Comparison of ENCODE assay signal across 30 cellular contexts in the genomic region with DNA sequence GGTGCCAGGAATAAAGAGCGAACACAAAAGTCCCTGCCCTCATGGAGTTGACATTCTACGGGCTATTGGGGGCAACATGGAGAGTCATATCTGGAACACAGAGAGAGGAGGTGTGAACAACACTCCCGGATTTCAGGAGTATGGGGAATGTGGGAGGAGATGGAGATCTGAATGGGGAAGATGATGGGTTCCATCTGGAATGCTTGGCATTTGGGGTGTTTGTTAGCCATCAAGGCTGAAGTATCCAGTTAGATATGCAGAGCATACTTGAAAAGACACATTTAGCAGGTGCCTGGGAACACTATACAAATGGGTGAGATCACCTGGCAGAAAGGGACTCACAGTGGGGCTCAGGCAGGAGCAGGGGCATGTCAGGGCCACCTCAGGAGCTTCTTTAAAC.
"Had no signal": no experiment of that assay in that cellular context is flagged by ENCODE, and none has a peak within 500 bp of the region (broad histone marks: within the 10 kb centered on the region; RNA-seq: fewer than 3 reads in every experiment).

No MANE protein-coding gene starts in this region.

- H3K4me3 Mint-ChIP-seq: activated CD8-positive, alpha-beta T cell treated with anti-CD3 and anti-CD28 coated beads for 36 hours; activated naive CD8-positive, alpha-beta T cell; activated T-cell treated with anti-CD3 and anti-CD28 coated beads, Interleukin-2, amount 50 U/mL, for 72 hours; central memory CD8-positive, alpha-beta T cell; dendritic cell treated with granulocyte-macrophage colony-stimulating factor and Interleukin-4, amounts not matched to agents 40 ng/mL and 50 ng/mL, for 4 days; natural killer cell; neural progenitor cell; stimulated activated naive B cell treated with anti-CD40 and anti-IgM and Interleukin-4, amounts not matched to agents 10 μg/mL and 1 μg/mL and 100 μg/mL, for 72 hours had no signal

- H3K36me3 ChIP-seq: esophagus squamous epithelium, lower lobe of right lung, neural progenitor cell, right atrium auricular region, stomach, thyroid gland had no signal

- ATAC-seq: activated CD8-positive, alpha-beta T cell treated with anti-CD3 and anti-CD28 coated beads for 36 hours; activated T-cell treated with anti-CD3 and anti-CD28 coated beads, Interleukin-2, amount 50 U/mL, for 72 hours; left lobe of liver; natural killer cell; stimulated activated naive B cell treated with anti-CD40 and anti-IgM and Interleukin-4, amounts not matched to agents 10 μg/mL and 1 μg/mL and 100 μg/mL, for 72 hours had no signal

- H3K4me1 Mint-ChIP-seq: central memory CD8-positive, alpha-beta T cell; natural killer cell; neural progenitor cell; stimulated activated naive B cell treated with anti-CD40 and anti-IgM and Interleukin-4, amounts not matched to agents 10 μg/mL and 1 μg/mL and 100 μg/mL, for 72 hours had no signal

- H3K9me3 ChIP-seq: esophagus squamous epithelium, lower lobe of right lung, right atrium auricular region, stomach, thyroid gland had no signal

- H3K27ac Mint-ChIP-seq: activated CD8-positive, alpha-beta T cell treated with anti-CD3 and anti-CD28 coated beads for 36 hours; activated naive CD8-positive, alpha-beta T cell; activated T-cell treated with anti-CD3 and anti-CD28 coated beads, Interleukin-2, amount 50 U/mL, for 72 hours; dendritic cell treated with granulocyte-macrophage colony-stimulating factor and Interleukin-4, amounts not matched to agents 40 ng/mL and 50 ng/mL, for 4 days; natural killer cell; neural progenitor cell; stimulated activated naive B cell treated with anti-CD40 and anti-IgM and Interleukin-4, amounts not matched to agents 10 μg/mL and 1 μg/mL and 100 μg/mL, for 72 hours had no signal

- DNase-seq: activated CD4-positive, alpha-beta T cell treated with anti-CD3 and anti-CD28 coated beads for 1 hour; activated CD4-positive, alpha-beta T cell treated with anti-CD3 and anti-CD28 coated beads, Interleukin-2, amount 50 U/mL, for 1 hour; activated CD8-positive, alpha-beta T cell treated with anti-CD3 and anti-CD28 coated beads for 36 hours; activated effector memory CD4-positive, alpha-beta T cell treated with Interleukin-2 at 50 U/mL for 16 hours; activated naive CD4-positive, alpha-beta T cell treated with Interleukin-2 at 50 U/mL for 16 hours; activated T-cell treated with anti-CD3 and anti-CD28 coated beads, Interleukin-2, amount 50 U/mL, for 72 hours; anterior cingulate cortex; effector CD4-positive, alpha-beta T cell; esophagus squamous epithelium; lower lobe of right lung; mesenchymal stem cell; natural killer cell; occipital lobe; stimulated activated CD4-positive, alpha-beta T cell treated with anti-CD3 and anti-CD28 coated beads, Interleukin-15, amount 100 ng/mL, for 24 hours; stimulated activated CD4-positive, alpha-beta T cell treated with anti-CD3 and anti-CD28 coated beads, Interleukin-2, amount 100 ng/mL, for 24 hours; stimulated activated naive B cell treated with anti-CD40 and anti-IgM and Interleukin-4, amounts not matched to agents 10 μg/mL and 1 μg/mL and 100 μg/mL, for 72 hours; stomach; T-helper 2 cell; thyroid gland had no signal

- H3K27ac ChIP-seq: epithelial cell of prostate, esophagus squamous epithelium, lower lobe of right lung, neural progenitor cell, parathyroid adenoma, right atrium auricular region, stomach, thyroid gland had no signal

- H3K4me1 ChIP-seq: lower lobe of right lung, neural progenitor cell, parathyroid adenoma, right atrium auricular region, stomach, thyroid gland had no signal

- H3K27me3 Mint-ChIP-seq: dendritic cell treated with granulocyte-macrophage colony-stimulating factor and Interleukin-4, amounts not matched to agents 40 ng/mL and 50 ng/mL, for 4 days; stimulated activated naive B cell treated with anti-CD40 and anti-IgM and Interleukin-4, amounts not matched to agents 10 μg/mL and 1 μg/mL and 100 μg/mL, for 72 hours had no signal

- H3K36me3 Mint-ChIP-seq: activated naive CD8-positive, alpha-beta T cell; natural killer cell; neural progenitor cell; stimulated activated naive B cell treated with anti-CD40 and anti-IgM and Interleukin-4, amounts not matched to agents 10 μg/mL and 1 μg/mL and 100 μg/mL, for 72 hours had no signal

- H3K4me3 ChIP-seq: esophagus squamous epithelium, lower lobe of right lung, neural progenitor cell, right atrium auricular region, stomach, thyroid gland had no signal

- FAIRE-seq: bronchial epithelial cell, endometrium, frontal cortex had no signal

- H3K9me3 Mint-ChIP-seq: activated CD8-positive, alpha-beta T cell treated with anti-CD3 and anti-CD28 coated beads for 36 hours; activated T-cell treated with anti-CD3 and anti-CD28 coated beads, Interleukin-2, amount 50 U/mL, for 72 hours; central memory CD8-positive, alpha-beta T cell; dendritic cell treated with granulocyte-macrophage colony-stimulating factor and Interleukin-4, amounts not matched to agents 40 ng/mL and 50 ng/mL, for 4 days; natural killer cell had no signal

- H3K27me3 ChIP-seq: esophagus squamous epithelium, neural progenitor cell, right atrium auricular region, thyroid gland had no signal
